Comparison of ENCODE assay signal across 8 cellular contexts in the genomic region with DNA sequence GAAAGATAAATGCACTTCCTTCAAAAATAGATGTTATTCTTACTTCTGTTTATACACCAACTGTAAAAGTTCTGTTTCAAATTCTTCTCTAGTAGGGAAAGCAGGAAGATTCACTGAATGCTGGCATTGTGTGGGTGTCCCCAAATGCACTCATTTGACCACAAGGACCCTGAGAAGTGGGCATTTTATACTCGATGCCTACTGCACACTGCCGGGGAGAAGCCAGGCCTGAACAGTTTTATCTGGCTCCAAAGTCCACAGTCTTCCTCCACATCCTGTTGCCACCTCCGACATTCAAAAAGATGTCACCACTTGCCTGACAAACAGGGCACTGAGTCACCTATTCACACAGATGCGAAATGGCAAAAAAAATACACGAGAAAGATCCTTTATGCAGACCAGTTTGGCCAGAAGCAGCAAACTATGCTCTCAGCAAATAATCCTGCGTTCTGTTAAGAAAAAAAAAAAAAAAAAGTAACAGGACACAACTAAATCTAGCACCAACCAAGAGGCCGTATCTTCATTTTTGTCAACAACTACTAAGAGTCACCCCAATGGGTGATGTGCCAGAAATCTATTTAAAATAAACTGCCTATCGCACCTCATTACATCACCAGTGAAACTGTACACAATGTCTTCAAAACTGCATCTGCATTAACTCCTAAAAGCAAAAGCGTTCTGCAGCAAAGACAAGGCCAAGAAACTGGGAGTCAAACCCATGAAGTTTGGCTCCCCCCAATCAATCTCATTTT. TPM values are rescaled to one million over a fixed set of nuclear protein-coding genes. Genes with fewer than 3 reads are reported as not detected.
A peak's percentile ranks its signal among the peaks of the same experiment; 100 is the strongest.
DNase-seq lines count a peak whose midpoint lies in the region; ATAC-seq and TF ChIP-seq lines count a peak whose summit lies in the region.

No MANE protein-coding gene starts in this region.

- H4K8ac ChIP-seq in IMR-90 (ENCODE audit: low read depth in 2 of 2, low read length in 2 of 2), result peak overlapping the region in 1 of 2 experiments; percentile 51; a peak in 2 of 4 replicates

- no peaks in the 10 kb centered on the region for H3K9me3 ChIP-seq in IMR-90 (ENCODE audit: control insufficient read depth, insufficient read depth, low read length)

- H3K4me1 Mint-ChIP-seq in activated CD4-positive, alpha-beta memory T cell treated with anti-CD3 and anti-CD28 coated beads for 36 hours (ENCODE audit: low read depth), result peaks cover 59% of the 10 kb centered on the region

- peak overlapping the region; percentile 55; the same call in 1 of the 2 replicates for H3K23ac ChIP-seq in IMR-90 (ENCODE audit: low read depth, low read length)

- no peak overlapping the region for H2BK15ac ChIP-seq in IMR-90 (ENCODE audit: low read depth, low read length)

- H2AK5ac ChIP-seq in IMR-90 (ENCODE audit: low read depth, low read length), result peak overlapping the region; percentile 22; the same call in 1 of the 2 replicates

- H3K4me2 ChIP-seq in IMR-90 (ENCODE audit: low read depth, low read length), result peak overlapping the region; percentile 78

- H2BK5ac ChIP-seq in IMR-90 (ENCODE audit: low read depth, low read length, poor library complexity, severe bottlenecking), result peak overlapping the region; percentile 71

- H3K4me3 Mint-ChIP-seq in activated CD4-positive, alpha-beta memory T cell treated with anti-CD3 and anti-CD28 coated beads for 36 hours, result peak overlapping the region; percentile 71

- TF ChIP-seq POLR2A in IMR-90 (IDR thresholded peaks at IDR 0.05; ENCODE audit: low read depth, low read length) (no peak), erythroblast (IDR thresholded peaks at IDR 0.05; ENCODE audit: low read length) (peak; percentile 43)

- H2BK120ac ChIP-seq in IMR-90 (ENCODE audit: low read depth, low read length), result no peak overlapping the region

- dilution Hi-C loops in IMR-90 (cut with HindIII; ENCODE audit: low sequenced_read_pairs, unreplicated experiment), result no loop called here

- no peak for TF ChIP-seq CTCF in IMR-90 (conservative IDR thresholded peaks at IDR 0.05; ENCODE audit: low read depth, low read length)

- H2AK9ac ChIP-seq in IMR-90 (replicated peaks; ENCODE audit: low read depth, low read length, poor library complexity), result peak overlapping the region; percentile 29

- peaks cover 25% of the 10 kb centered on the region for H3K4me1 ChIP-seq in IMR-90 (ENCODE audit: control insufficient read depth, insufficient read depth, low read length)

- no peak overlapping the region for H3K4me3 ChIP-seq in IMR-90 (ENCODE audit: insufficient read depth, low read depth, low read length)

- H3K27me3 ChIP-seq in IMR-90 (ENCODE audit: control insufficient read depth, insufficient read depth, low read length), result no peaks in the 10 kb centered on the region

- H3K9me1 ChIP-seq in IMR-90 (ENCODE audit: insufficient read depth, low read length), result peaks cover 17% of the 10 kb centered on the region

- in situ Hi-C loops in IMR-90 (cut with MboI; ENCODE audit: low sequenced_read_pairs), result no loop called here

- H3K14ac ChIP-seq in IMR-90 (replicated peaks; ENCODE audit: low read depth, low read length), result peak overlapping the region; percentile 59

- peak overlapping the region; percentile 18 for H3K9ac ChIP-seq in IMR-90 (ENCODE audit: low read depth, low read length)

- H4K20me1 ChIP-seq in IMR-90 (ENCODE audit: insufficient read depth, low read length), result peaks cover 41% of the 10 kb centered on the region; the same call in 1 of the 2 replicates

- no TSS peak for BruUV-seq in IMR-90 (replicated peaks; lab: Mats Ljungman, UMichigan)

- H3K9me3 Mint-ChIP-seq in activated CD4-positive, alpha-beta memory T cell treated with anti-CD3 and anti-CD28 coated beads for 36 hours, result no peaks in the 10 kb centered on the region

- no peak for ATAC-seq in IMR-90 (ENCODE audit: low read depth)
- ATAC-seq in HG02763 (IDR thresholded peaks at IDR 0.05; ENCODE audit: unreplicated experiment), result no peak
- ATAC-seq in GM21786 (IDR thresholded peaks at IDR 0.05; ENCODE audit: unreplicated experiment), result no peak
- ATAC-seq in HG02970 (IDR thresholded peaks at IDR 0.05; ENCODE audit: low FRiP score, unreplicated experiment), result no peak

- CTCF ChIA-PET in IMR-90 (lab: Yijun Ruan, JAX), result interaction anchor here (1.1 kb wide), 1 partner anchor 136 kb away, joined by 3 read pairs; no protein-coding TSS in a partner anchor
- CTCF ChIA-PET in activated CD4-positive, alpha-beta memory T cell treated with anti-CD3 and anti-CD28 coated beads for 36 hours (lab: Charles Lee), result interaction anchor here (1.2 to 1.7 kb wide), 3 partner anchors 11 to 139 kb away, joined by 3 to 4 read pairs (median 3); no protein-coding TSS in a partner anchor

- H3K4ac ChIP-seq in IMR-90 (ENCODE audit: low read depth, low read length), result peak overlapping the region; percentile 13

- H3K27me3 Mint-ChIP-seq in activated CD4-positive, alpha-beta memory T cell treated with anti-CD3 and anti-CD28 coated beads for 36 hours, result no peaks in the 10 kb centered on the region

- peak overlapping the region; percentile 97 for H3K27ac Mint-ChIP-seq in activated CD4-positive, alpha-beta memory T cell treated with anti-CD3 and anti-CD28 coated beads for 36 hours

- peaks cover 2% of the 10 kb centered on the region for H3K36me3 ChIP-seq in IMR-90 (ENCODE audit: control insufficient read depth, insufficient read depth, low read length)

- H3K79me1 ChIP-seq in IMR-90 (ENCODE audit: low read depth in 1 of 2, low read length in 2 of 2), result peaks cover 20 to 81% of the 10 kb centered on the region in 2 experiments

- peak overlapping the region; percentile 68; the same call in 1 of the 2 replicates for H3K18ac ChIP-seq in IMR-90 (ENCODE audit: low read depth, low read length)

- H4K91ac ChIP-seq in IMR-90 (ENCODE audit: insufficient read depth, low read depth, low read length), result no peak overlapping the region

- no peak overlapping the region for H2BK20ac ChIP-seq in IMR-90 (ENCODE audit: low read depth, low read length)

- H3K27ac ChIP-seq in IMR-90 (ENCODE audit: insufficient read depth, low read length), result peak overlapping the region; percentile 67

- H2AFZ ChIP-seq in IMR-90 (replicated peaks; ENCODE audit: low read length, poor library complexity), result no peak overlapping the region

- peak overlapping the region; percentile 82 for H4K5ac ChIP-seq in IMR-90 (ENCODE audit: low read depth, low read length)

- peaks cover 61% of the 10 kb centered on the region for H3K36me3 Mint-ChIP-seq in activated CD4-positive, alpha-beta memory T cell treated with anti-CD3 and anti-CD28 coated beads for 36 hours

- WGBS in IMR-90 (ENCODE audit: extremely low coverage in 2 of 2, insufficient read length in 1 of 2), 2 experiments, result 40% methylated on average over 2 of the region's 9 CpGs; no CpG with 5 or more reads in 1 of the 2 experiments

- intact Hi-C loops in IMR-90 (cut with micrococcal nuclease), result no loop called here
- intact Hi-C loops in activated CD4-positive, alpha-beta memory T cell treated with anti-CD3 and anti-CD28 coated beads for 36 hours (cut with micrococcal nuclease), result loop anchor here (1.0 kb wide), 1 partner anchor 12 kb away; no protein-coding TSS in a partner anchor

- no peak overlapping the region for H3K56ac ChIP-seq in IMR-90 (ENCODE audit: extremely low read depth, insufficient read depth, low read length)

- POLR2A ChIA-PET in IMR-90 (lab: Charles Lee; ENCODE audit: unreplicated experiment), result no interaction called here
- POLR2A ChIA-PET in activated CD4-positive, alpha-beta memory T cell treated with anti-CD3 and anti-CD28 coated beads for 36 hours (lab: Charles Lee), result interaction anchor here (0.9 to 9.4 kb wide), 3 partner anchors 12 to 322 kb away, joined by 3 to 205 read pairs (median 7); no protein-coding TSS in a partner anchor

- peak; percentile 45 for DNase-seq in IMR-90
- DNase-seq in activated CD4-positive, alpha-beta memory T cell treated with anti-CD3 and anti-CD28 coated beads for 36 hours, result peak; percentile 69
- peak; percentile 42 to 69 for DNase-seq in erythroblast (lab: John Stamatoyannopoulos, UW)
- peak; percentile 71 for DNase-seq in pons (ENCODE audit: low spot score)
- no peak for DNase-seq in NCI-H345 (lab: John Stamatoyannopoulos, UW)

- TF ChIP-seq RAD21 in IMR-90 (IDR thresholded peaks at IDR 0.05; ENCODE audit: low read length), result no peak

TF ChIP-seq in IMR-90, 13 proteins besides CTCF, POLR2A, EP300 and RAD21:
- TF ChIP-seq CHD1 (IDR thresholded peaks at IDR 0.05; ENCODE audit: low read depth, low read length) (no peak), CEBPB (IDR thresholded peaks at IDR 0.05; ENCODE audit: low read depth, low read length) (no peak)
- TF ChIP-seq, protein P1, sequence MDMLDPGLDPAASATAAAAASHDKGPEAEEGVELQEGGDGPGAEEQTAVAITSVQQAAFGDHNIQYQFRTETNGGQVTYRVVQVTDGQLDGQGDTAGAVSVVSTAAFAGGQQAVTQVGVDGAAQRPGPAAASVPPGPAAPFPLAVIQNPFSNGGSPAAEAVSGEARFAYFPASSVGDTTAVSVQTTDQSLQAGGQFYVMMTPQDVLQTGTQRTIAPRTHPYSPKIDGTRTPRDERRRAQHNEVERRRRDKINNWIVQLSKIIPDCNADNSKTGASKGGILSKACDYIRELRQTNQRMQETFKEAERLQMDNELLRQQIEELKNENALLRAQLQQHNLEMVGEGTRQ (IDR thresholded peaks at IDR 0.05; ENCODE audit: low read depth, low read length), result no peak
TF ChIP-seq in IMR-90: peak in this region for 0.

RNA-seq across cellular contexts. Expression of a gene that starts 6.2 kb away (rescaled TPM):
- total RNA-seq in IMR-90 (2012; rRNA removed), result 3.9 and 5.3 TPM in 2 replicates
- polyA plus RNA-seq in IMR-90 (2012; rRNA removed), result 8.9 and 9.3 TPM in 2 replicates
- polyA plus RNA-seq in IMR-90 (2012; cell fraction: cytosol; rRNA removed), result 5.1 and 5.9 TPM in 2 replicates
- polyA plus RNA-seq in IMR-90 (2012; cell fraction: nucleus; rRNA removed; ENCODE audit: low replicate concordance), result 8.7 and 14.9 TPM in 2 replicates
- 10 to 100 TPM; 77.1 to 78.6 TPM for total RNA-seq in activated CD4-positive, alpha-beta memory T cell treated with anti-CD3 and anti-CD28 coated beads for 36 hours

RNA-seq across cellular contexts. Expression of a gene that starts 23.3 kb away (rescaled TPM):
- 184 and 192 TPM in 2 replicates for total RNA-seq in IMR-90 (2012; rRNA removed)
- 137 and 165 TPM in 2 replicates for polyA plus RNA-seq in IMR-90 (2012; rRNA removed)
- 96.8 and 106 TPM in 2 replicates for polyA plus RNA-seq in IMR-90 (2012; cell fraction: cytosol; rRNA removed)
- 45.0 and 63.3 TPM in 2 replicates for polyA plus RNA-seq in IMR-90 (2012; cell fraction: nucleus; rRNA removed; ENCODE audit: low replicate concordance)
- 100 to 1,000 TPM; 154 to 157 TPM for total RNA-seq in activated CD4-positive, alpha-beta memory T cell treated with anti-CD3 and anti-CD28 coated beads for 36 hours

RNA-seq across cellular contexts. Expression of a gene that starts 59.0 kb away (rescaled TPM):
- 9.2 and 10.6 TPM in 2 replicates for total RNA-seq in IMR-90 (2012; rRNA removed)
- 25.7 and 48.9 TPM in 2 replicates for polyA plus RNA-seq in IMR-90 (2012; rRNA removed)
- polyA plus RNA-seq in IMR-90 (2012; cell fraction: cytosol; rRNA removed), result 61.5 and 62.1 TPM in 2 replicates
- 7.7 and 30.6 TPM in 2 replicates for polyA plus RNA-seq in IMR-90 (2012; cell fraction: nucleus; rRNA removed; ENCODE audit: low replicate concordance)
- 10 to 100 TPM; 62.8 to 69.8 TPM for total RNA-seq in activated CD4-positive, alpha-beta memory T cell treated with anti-CD3 and anti-CD28 coated beads for 36 hours

Comparison
In these comparisons a context has a peak if more than half of its experiments do, and no peak if none do; other contexts are left out.
1. RNA of a gene that starts 6.2 kb away (total RNA-seq): 77.1 to 78.6 TPM in activated CD4-positive, alpha-beta memory T cell treated with anti-CD3 and anti-CD28 coated beads for 36 hours; 3.9 to 5.3 TPM in IMR-90; every median in the first group is over 10 times any median in the second.